Comparison of ENCODE assay signal across 9 cellular contexts in genomic region chr1:231931846-231932454, GRCh38.
DNase-seq lines count a peak whose midpoint lies in the region; ATAC-seq and TF ChIP-seq lines count a peak whose summit lies in the region.
"Had no signal": no experiment of that assay in that cellular context is flagged by ENCODE, and none has a peak within 500 bp of the region (broad histone marks: within the 10 kb centered on the region; RNA-seq: fewer than 3 reads in every experiment).

No MANE protein-coding gene starts in this region.

- intact Hi-C loops in activated CD4-positive, alpha-beta T cell treated with anti-CD3 and anti-CD28 coated beads, Interleukin-2, amount 10 ng/mL, durations not matched to agents 24 days and 14 days (cut with micrococcal nuclease) = no loop called here
- intact Hi-C loops in head of caudate nucleus (cut with DNase I) = no loop called here

- H3K4me1 Mint-ChIP-seq in activated CD4-positive, alpha-beta T cell treated with anti-CD3 and anti-CD28 coated beads, Interleukin-2, amount 10 ng/mL, durations not matched to agents 24 days and 14 days = peaks cover 2% of the 10 kb centered on the region
- H3K4me1 Mint-ChIP-seq in glutamatergic neuron (ENCODE audit: low read depth, unreplicated experiment) = peaks cover 39% of the 10 kb centered on the region

- no peak overlapping the region for H3K27ac Mint-ChIP-seq in activated CD4-positive, alpha-beta T cell treated with anti-CD3 and anti-CD28 coated beads, Interleukin-2, amount 10 ng/mL, durations not matched to agents 24 days and 14 days
- no peak overlapping the region for H3K27ac Mint-ChIP-seq in glutamatergic neuron (ENCODE audit: unreplicated experiment)
- H3K27ac Mint-ChIP-seq: activated naive CD4-positive, alpha-beta T cell treated with anti-CD3 and anti-CD28 coated beads, Interleukin-2, amount 50 U/mL, for 72 hours had no signal

- H3K4me3 ChIP-seq in suprapubic skin = no peak overlapping the region

- peak; percentile 84 for TF ChIP-seq CTCF in 22Rv1 (IDR thresholded peaks at IDR 0.05)
- TF ChIP-seq CTCF in glutamatergic neuron (IDR thresholded peaks at IDR 0.05; ENCODE audit: partially characterized antibody, unreplicated experiment) = peak; percentile 92
- peak; percentile 18 to 40 for TF ChIP-seq CTCF in suprapubic skin (IDR thresholded peaks at IDR 0.05)

- no peak for TF ChIP-seq POLR2A in suprapubic skin (IDR thresholded peaks at IDR 0.05)

- ATAC-seq in GM19351 (IDR thresholded peaks at IDR 0.05; ENCODE audit: unreplicated experiment) (peak; percentile 54), GM18511 (IDR thresholded peaks at IDR 0.05; ENCODE audit: unreplicated experiment) (no peak), HG03442 (IDR thresholded peaks at IDR 0.05; ENCODE audit: unreplicated experiment) (no peak)

- H3K9me3 ChIP-seq in suprapubic skin = no peaks in the 10 kb centered on the region

- H3K27me3 Mint-ChIP-seq in activated CD4-positive, alpha-beta T cell treated with anti-CD3 and anti-CD28 coated beads, Interleukin-2, amount 10 ng/mL, durations not matched to agents 24 days and 14 days = peaks cover 12% of the 10 kb centered on the region
- H3K27me3 Mint-ChIP-seq in glutamatergic neuron (ENCODE audit: unreplicated experiment) = peaks cover 4% of the 10 kb centered on the region

- DNase-seq in activated CD4-positive, alpha-beta T cell treated with anti-CD3 and anti-CD28 coated beads, Interleukin-2, amount 10 ng/mL, durations not matched to agents 24 days and 14 days = peak; percentile 68
- DNase-seq in glutamatergic neuron (peak; percentile 37), suprapubic skin (ENCODE audit: low spot score in 2 of 2) (no peak), head of caudate nucleus (no peak)

- WGBS in suprapubic skin = 94% methylated on average over 4 of the region's 4 CpGs

- H3K4me3 Mint-ChIP-seq in activated CD4-positive, alpha-beta T cell treated with anti-CD3 and anti-CD28 coated beads, Interleukin-2, amount 10 ng/mL, durations not matched to agents 24 days and 14 days = no peak overlapping the region
- H3K4me3 Mint-ChIP-seq in glutamatergic neuron (ENCODE audit: unreplicated experiment) = no peak overlapping the region

- H3K36me3 ChIP-seq in suprapubic skin = no peaks in the 10 kb centered on the region

- peaks cover 5% of the 10 kb centered on the region for H3K9me3 Mint-ChIP-seq in activated CD4-positive, alpha-beta T cell treated with anti-CD3 and anti-CD28 coated beads, Interleukin-2, amount 10 ng/mL, durations not matched to agents 24 days and 14 days
- H3K9me3 Mint-ChIP-seq in glutamatergic neuron (ENCODE audit: unreplicated experiment) = peaks cover 5% of the 10 kb centered on the region
- H3K9me3 Mint-ChIP-seq: activated naive CD4-positive, alpha-beta T cell treated with anti-CD3 and anti-CD28 coated beads, Interleukin-2, amount 50 U/mL, for 72 hours had no signal

- TF ChIP-seq EP300 in suprapubic skin (IDR thresholded peaks at IDR 0.05) = no peak

- H3K36me3 Mint-ChIP-seq in activated CD4-positive, alpha-beta T cell treated with anti-CD3 and anti-CD28 coated beads, Interleukin-2, amount 10 ng/mL, durations not matched to agents 24 days and 14 days (ENCODE audit: low read depth) = no peaks in the 10 kb centered on the region
- no peaks in the 10 kb centered on the region for H3K36me3 Mint-ChIP-seq in glutamatergic neuron (ENCODE audit: unreplicated experiment)
- H3K36me3 Mint-ChIP-seq: activated naive CD4-positive, alpha-beta T cell treated with anti-CD3 and anti-CD28 coated beads, Interleukin-2, amount 50 U/mL, for 72 hours had no signal

- no peaks in the 10 kb centered on the region for H3K27me3 ChIP-seq in suprapubic skin

- H3K27ac ChIP-seq in 22Rv1 = no peak overlapping the region
- H3K27ac ChIP-seq in suprapubic skin = no peak overlapping the region

- peaks cover 49% of the 10 kb centered on the region for H3K4me1 ChIP-seq in suprapubic skin

Comparison
In these comparisons a context has a peak if more than half of its experiments do, and no peak if none do; other contexts are left out.
1. CTCF ChIP-seq: peak in every context shown above with its lines; median percentile 92 in glutamatergic neuron; 84 in 22Rv1; 29 in suprapubic skin.
2. DNase-seq: peak in activated CD4-positive, alpha-beta T cell treated with anti-CD3 and anti-CD28 coated beads, Interleukin-2, amount 10 ng/mL, durations not matched to agents 24 days and 14 days (single experiment) and glutamatergic neuron (single experiment); none in suprapubic skin (0 of 2) and head of caudate nucleus (0 of 42).